In genomic region chr2:69436937-69437750, GRCh38 we compare ENCODE assay signal across 7 cellular contexts. TPM values are rescaled to one million over a fixed set of nuclear protein-coding genes. Genes with fewer than 3 reads are reported as not detected.
DNase-seq lines count a peak whose midpoint lies in the region; ATAC-seq and TF ChIP-seq lines count a peak whose summit lies in the region.

TSS of gene NFU1 (minus strand) at chr2:69437435. CDS start at chr2:69437422, 13 bp downstream.

- no peaks in the 10 kb centered on the region for H3K27me3 ChIP-seq in hepatocyte

- no peaks in the 10 kb centered on the region for H3K36me3 ChIP-seq in hepatocyte (replicated peaks; ENCODE audit: insufficient read depth, low read depth)

- peak; percentile 88 for ATAC-seq in GM18508 (IDR thresholded peaks at IDR 0.05; ENCODE audit: insufficient read depth, unreplicated experiment)
- ATAC-seq in HG03025 (IDR thresholded peaks at IDR 0.05; ENCODE audit: low FRiP score, unreplicated experiment): peak; percentile 87

- H3K4me2 ChIP-seq in hepatocyte: peak within 1 kb of the TSS; percentile 72

- peaks cover 33% of the 10 kb centered on the region for H3K79me2 ChIP-seq in hepatocyte

- H2AFZ ChIP-seq in hepatocyte: peak within 1 kb of the TSS; percentile 81

- H4K20me1 ChIP-seq in hepatocyte (ENCODE audit: insufficient read depth, poor library complexity, severe bottlenecking): no peaks in the 10 kb centered on the region

- peak; percentile 64 for TF ChIP-seq CTCF in hepatocyte (IDR thresholded peaks at IDR 0.05; ENCODE audit: poor library complexity)
- TF ChIP-seq CTCF in retinal pigment epithelial cell (conservative IDR thresholded peaks at IDR 0.05; ENCODE audit: low read depth, low read length): peak; percentile 68

- no peaks in the 10 kb centered on the region for H3K9me2 ChIP-seq in hepatocyte (replicated peaks; ENCODE audit: insufficient read depth)

- DNase-seq in NCI-H2081 (lab: John Stamatoyannopoulos, UW): peak; percentile 81 to 86
- DNase-seq in T1000 (lab: John Stamatoyannopoulos, UW): peak; percentile 90
- peak; percentile 98 for DNase-seq in astrocyte of the hippocampus (ENCODE audit: low read depth, low spot score)
- peak; percentile 98 for DNase-seq in hepatocyte (ENCODE audit: low spot score)
- DNase-seq in retinal pigment epithelial cell (ENCODE audit: low read depth): peak; percentile 86

- peaks cover 7% of the 10 kb centered on the region for H3K4me1 ChIP-seq in hepatocyte (ENCODE audit: insufficient read depth)

- peak within 1 kb of the TSS; percentile 96 for H3K27ac ChIP-seq in hepatocyte

- no peaks in the 10 kb centered on the region for H3K9me3 ChIP-seq in hepatocyte (ENCODE audit: low read depth)

- H3K4me3 ChIP-seq in hepatocyte: peak within 1 kb of the TSS; percentile 60
- H3K4me3 ChIP-seq in retinal pigment epithelial cell (ENCODE audit: low read length): peak within 1 kb of the TSS; percentile 75

- WGBS in hepatocyte (ENCODE audit: low lambda C conversion rate, missing lambda C conversion rate): 2% methylated on average over 60 of the region's 60 CpGs

RNA-seq across cellular contexts. Expression of gene NFU1, which starts in this region (rescaled TPM):
- total RNA-seq in hepatocyte: 38.2 and 50.6 TPM in 2 replicates
- polyA plus RNA-seq in hepatocyte: 78.2 and 79.1 TPM in 2 replicates

Comparison
In these comparisons a context has a peak if more than half of its experiments do, and no peak if none do; other contexts are left out.
1. Peak in every context shown above with its lines: DNase-seq, ATAC-seq, H3K4me3 ChIP-seq and H3K27ac ChIP-seq.